ENCODE assay signal across 8 cellular contexts in the genomic region with DNA sequence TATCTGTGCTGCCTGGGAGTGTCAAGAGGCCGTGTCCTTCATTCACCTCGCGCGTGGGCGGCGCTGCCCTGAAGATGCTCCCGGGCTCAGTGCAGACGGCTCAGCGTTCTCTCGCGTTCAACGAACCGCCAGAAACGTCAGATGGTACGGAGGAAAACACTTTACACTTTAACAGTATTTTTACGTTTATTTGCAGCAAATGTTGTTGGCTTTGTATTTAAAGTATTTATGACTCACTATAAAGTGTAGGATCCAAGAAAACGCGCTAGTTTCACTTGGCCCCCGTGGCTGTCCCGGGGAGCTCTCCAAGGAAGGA. TPM values are rescaled to one million over a fixed set of nuclear protein-coding genes. Genes with fewer than 3 reads are reported as not detected.
DNase-seq lines count a peak whose midpoint lies in the region; ATAC-seq and TF ChIP-seq lines count a peak whose summit lies in the region.

No MANE protein-coding gene starts in this region.

- WGBS in heart right ventricle, 2 donors = 0 to 1% methylated on average over 20 of the region's 20 CpGs

- ATAC-seq in HG02642 (IDR thresholded peaks at IDR 0.05; ENCODE audit: poor library complexity, unreplicated experiment) (peak; percentile 29), heart right ventricle (peak; percentile 31 to 77 (median 64)), gastrocnemius medialis (peak; percentile 33 to 51), HG03196 (IDR thresholded peaks at IDR 0.05; ENCODE audit: unreplicated experiment) (no peak), GM21423 (IDR thresholded peaks at IDR 0.05; ENCODE audit: unreplicated experiment) (no peak)

- H3K4me3 ChIP-seq in heart right ventricle (peak overlapping the region in 1 of 10 donors; percentile 93), gastrocnemius medialis (no peak overlapping the region)

- in situ Hi-C loops in gastrocnemius medialis (cut with MboI; ENCODE audit: low sequenced_read_pairs in 4 of 4) = loop anchor here in 3 of 4 donors (10.0 to 25.0 kb wide), 3 partner anchors 337 to 370 kb away; a partner anchor contains a TSS

- CTCF ChIA-PET in RWPE1 (lab: Yijun Ruan, JAX) = interaction anchor here (0.6 to 1.3 kb wide), 3 partner anchors 138 to 342 kb away, joined by 3 to 4 read pairs (median 3); no protein-coding TSS in a partner anchor

- H3K4me1 ChIP-seq in heart right ventricle (peaks cover 0 to 24% (median 15%) of the 10 kb centered on the region in 9 donors), gastrocnemius medialis (peaks cover 8 to 17% of the 10 kb centered on the region in 2 donors)

- intact Hi-C loops in heart right ventricle (cut with DNase I) = loop anchor here in 6 of 10 donors (5.0 to 10.0 kb wide), 5 partner anchors 360 to 558 kb away; a partner anchor contains a TSS
- intact Hi-C loops in gastrocnemius medialis (cut with DNase I; ENCODE audit: low total_unique reads) = loop anchor here (2.0 to 10.0 kb wide), 3 partner anchors 364 to 558 kb away; a partner anchor contains a TSS

- DNase-seq in COLO829 (ENCODE audit: low spot score) = peak; percentile 53
- DNase-seq in RWPE1 (ENCODE audit: low spot score) = peak; percentile 52
- DNase-seq in activated gamma-delta T cell treated with Interleukin-2 at 50 U/mL for 16 hours = peak; percentile 56
- peak; percentile 63 to 64 for DNase-seq in heart right ventricle
- DNase-seq in gastrocnemius medialis = peak in 1 of 2 donors; percentile 38

- POLR2A ChIA-PET in RWPE1 (lab: Yijun Ruan, JAX; ENCODE audit: low non-redundant PET) = interaction anchor here (0.5 to 1.1 kb wide), 3 partner anchors 9 to 1404 kb away, joined by 3 to 4 read pairs (median 3); no protein-coding TSS in a partner anchor

- TF ChIP-seq CTCF in RWPE1 (conservative IDR thresholded peaks at IDR 0.05; ENCODE audit: low read depth) (no peak), heart right ventricle (IDR thresholded peaks at IDR 0.05) (no peak), gastrocnemius medialis (IDR thresholded peaks at IDR 0.05 in 4 of 5, conservative IDR thresholded peaks at IDR 0.05 in 1 of 5) (no peak)

- peaks cover 0 to 28% (median 0%) of the 10 kb centered on the region in 9 donors for H3K36me3 ChIP-seq in heart right ventricle
- H3K36me3 ChIP-seq in gastrocnemius medialis = no peaks in the 10 kb centered on the region

- TF ChIP-seq POLR2A in gastrocnemius medialis (IDR thresholded peaks at IDR 0.05) = no peak

- H3K27me3 ChIP-seq in heart right ventricle (no peaks in the 10 kb centered on the region), gastrocnemius medialis (no peaks in the 10 kb centered on the region)

- no peaks in the 10 kb centered on the region for H3K9me3 ChIP-seq in heart right ventricle
- no peaks in the 10 kb centered on the region for H3K9me3 ChIP-seq in gastrocnemius medialis

- peak overlapping the region; percentile 99 for H3K27ac ChIP-seq in RWPE1
- peak overlapping the region in 5 of 10 donors; percentile 99 to 100 (median 100) for H3K27ac ChIP-seq in heart right ventricle
- no peak overlapping the region for H3K27ac ChIP-seq in gastrocnemius medialis

RNA-seq across cellular contexts. Expression of a gene that starts 0.5 kb away (rescaled TPM):
- total RNA-seq in heart right ventricle (10 to 100 TPM; 21.6 to 37.5 (median 28.4) TPM), gastrocnemius medialis (10 to 100 TPM; 24.2 to 46.2 (median 35.9) TPM)
- 1 to 10 TPM; 4.6 to 5.5 TPM for polyA plus RNA-seq in heart right ventricle

Comparison
In these comparisons a context has a peak if more than half of its experiments do, and no peak if none do; other contexts are left out.
1. ATAC-seq: peak in HG02642 (single experiment), heart right ventricle (8 of 8) and gastrocnemius medialis (2 of 2); none in HG03196 (single experiment) and GM21423 (single experiment).